ENCODE assay signal across 10 cellular contexts in genomic region chr11:34599406-34599901, GRCh38. TPM values are rescaled to one million over a fixed set of nuclear protein-coding genes. Genes with fewer than 3 reads are reported as not detected.
A peak's percentile ranks its signal among the peaks of the same experiment; 100 is the strongest.
DNase-seq lines count a peak whose midpoint lies in the region; FAIRE-seq lines count a peak whose summit lies in the region.
"Had no signal": no experiment of that assay in that cellular context is flagged by ENCODE, and none has a peak within 500 bp of the region (broad histone marks: within the 10 kb centered on the region; RNA-seq: fewer than 3 reads in every experiment).

No MANE protein-coding gene starts in this region.

- H4K20me1 ChIP-seq in GM23248 (ENCODE audit: insufficient read depth), result no peaks in the 10 kb centered on the region

- no peak overlapping the region; the same call in 1 of the 2 replicates for H3K4me3 ChIP-seq in GM23248
- no peak overlapping the region for H3K4me3 ChIP-seq in esophagus (ENCODE audit: low read depth in 1 of 2, low read length in 2 of 2)
- no peak overlapping the region for H3K4me3 ChIP-seq in skeletal muscle cell (ENCODE audit: low read depth, low read length)

- H3K27me3 Mint-ChIP-seq in activated naive CD4-positive, alpha-beta T cell treated with anti-CD3 and anti-CD28 coated beads, Interleukin-2, amount 10 ng/mL, durations not matched to agents 7 days and 5 days, result peaks cover 33% of the 10 kb centered on the region
- H3K27me3 Mint-ChIP-seq in activated CD4-positive, alpha-beta T cell treated with anti-CD3 and anti-CD28 coated beads, Interleukin-2, amount 10 ng/mL, durations not matched to agents 24 days and 14 days, result peaks cover 12% of the 10 kb centered on the region

- H3K4me2 ChIP-seq in GM23248 (ENCODE audit: unreplicated experiment), result peak overlapping the region; percentile 71

- WGBS in GM23248 (ENCODE audit: low coverage in 1 of 2, low lambda C conversion rate in 2 of 2, missing lambda C conversion rate in 2 of 2), 2 experiments, result 8 to 13% methylated on average over 8 of the region's 8 CpGs
- 32 to 34% methylated on average over 8 of the region's 8 CpGs for WGBS in esophagus, 2 donors

- in situ Hi-C loops in GM23248 (cut with MboI), result loop anchor here (25.0 kb wide), 1 partner anchor 813 kb away; the partner anchor contains the start of gene SLC1A2

- H3K36me3 ChIP-seq in GM23248 (ENCODE audit: low read depth), result no peaks in the 10 kb centered on the region
- no peaks in the 10 kb centered on the region for H3K36me3 ChIP-seq in esophagus (ENCODE audit: control insufficient read depth in 2 of 2, insufficient read depth in 2 of 2, low read length in 1 of 2)

- H3K27ac Mint-ChIP-seq in activated naive CD4-positive, alpha-beta T cell treated with anti-CD3 and anti-CD28 coated beads, Interleukin-2, amount 10 ng/mL, durations not matched to agents 7 days and 5 days, result no peak overlapping the region
- H3K27ac Mint-ChIP-seq in activated CD4-positive, alpha-beta T cell treated with anti-CD3 and anti-CD28 coated beads, Interleukin-2, amount 10 ng/mL, durations not matched to agents 24 days and 14 days, result no peak overlapping the region

- no peaks in the 10 kb centered on the region for H3K79me2 ChIP-seq in GM23248 (ENCODE audit: insufficient read depth)

- no peaks in the 10 kb centered on the region for H3K9me2 ChIP-seq in GM23248 (ENCODE audit: insufficient read depth)

- peak; percentile 91 for FAIRE-seq in RCC 7860 (lab: Jason Lieb, UNC)
- FAIRE-seq: islet of Langerhans had no signal

- no peaks in the 10 kb centered on the region for H3K27me3 ChIP-seq in GM23248 (replicated peaks; ENCODE audit: insufficient read depth)
- H3K27me3 ChIP-seq in esophagus (ENCODE audit: control insufficient read depth in 1 of 2, insufficient read depth in 2 of 2, low read length in 2 of 2), result no peaks in the 10 kb centered on the region

- H3K27ac ChIP-seq in GM23248 (peak overlapping the region; percentile 16; the same call in 1 of the 2 replicates), esophagus (ENCODE audit: low read depth in 2 of 2, low read length in 1 of 2) (peak overlapping the region; percentile 84 to 92)

- H3K36me3 Mint-ChIP-seq in activated naive CD4-positive, alpha-beta T cell treated with anti-CD3 and anti-CD28 coated beads, Interleukin-2, amount 10 ng/mL, durations not matched to agents 7 days and 5 days, result no peaks in the 10 kb centered on the region
- no peaks in the 10 kb centered on the region for H3K36me3 Mint-ChIP-seq in activated CD4-positive, alpha-beta T cell treated with anti-CD3 and anti-CD28 coated beads, Interleukin-2, amount 10 ng/mL, durations not matched to agents 24 days and 14 days (ENCODE audit: low read depth)

- intact Hi-C loops in activated CD4-positive, alpha-beta T cell treated with anti-CD3 and anti-CD28 coated beads, Interleukin-2, amount 10 ng/mL, durations not matched to agents 24 days and 14 days (cut with micrococcal nuclease), result no loop called here

- peaks cover 11% of the 10 kb centered on the region for H3F3A ChIP-seq in GM23248 (ENCODE audit: insufficient read depth)

- H3K9me3 ChIP-seq in GM23248 (ENCODE audit: low read depth), result no peaks in the 10 kb centered on the region
- H3K9me3 ChIP-seq in esophagus (ENCODE audit: control insufficient read depth in 2 of 2, insufficient read depth in 1 of 2, low read depth in 1 of 2, low read length in 1 of 2), result no peaks in the 10 kb centered on the region

- peaks cover 19% of the 10 kb centered on the region for H3K4me1 ChIP-seq in GM23248 (ENCODE audit: insufficient read depth)
- peaks cover 8 to 18% of the 10 kb centered on the region in 2 donors for H3K4me1 ChIP-seq in esophagus (ENCODE audit: control insufficient read depth in 2 of 2, insufficient read depth in 2 of 2, low read length in 1 of 2)

- DNase-seq in GM23248 (peak; percentile 81), RCC 7860 (ENCODE audit: low spot score) (peak; percentile 95), skeletal muscle cell (ENCODE audit: low read depth) (peak; percentile 36), DMS153 (lab: John Stamatoyannopoulos, UW) (no peak), NCI-H2107 (lab: John Stamatoyannopoulos, UW) (no peak)
- DNase-seq in activated naive CD4-positive, alpha-beta T cell treated with anti-CD3 and anti-CD28 coated beads, Interleukin-2, amount 10 ng/mL, durations not matched to agents 7 days and 5 days, result no peak
- DNase-seq in activated CD4-positive, alpha-beta T cell treated with anti-CD3 and anti-CD28 coated beads, Interleukin-2, amount 10 ng/mL, durations not matched to agents 24 days and 14 days, result no peak
- DNase-seq: activated naive CD4-positive, alpha-beta T cell treated with anti-CD3 and anti-CD28 coated beads, Interleukin-2, amount 50 U/mL, for 16 hours had no signal

- H3K4me3 Mint-ChIP-seq in activated naive CD4-positive, alpha-beta T cell treated with anti-CD3 and anti-CD28 coated beads, Interleukin-2, amount 10 ng/mL, durations not matched to agents 7 days and 5 days, result no peak overlapping the region
- no peak overlapping the region for H3K4me3 Mint-ChIP-seq in activated CD4-positive, alpha-beta T cell treated with anti-CD3 and anti-CD28 coated beads, Interleukin-2, amount 10 ng/mL, durations not matched to agents 24 days and 14 days

- H3K9ac ChIP-seq in GM23248, result no peak overlapping the region

- CTCF ChIA-PET in activated naive CD4-positive, alpha-beta T cell treated with anti-CD3 and anti-CD28 coated beads, Interleukin-2, amount 10 ng/mL, durations not matched to agents 7 days and 5 days (lab: Charles Lee), result no interaction called here

- H2AFZ ChIP-seq in GM23248, result no peak overlapping the region

- peaks cover 5% of the 10 kb centered on the region for H3K4me1 Mint-ChIP-seq in activated naive CD4-positive, alpha-beta T cell treated with anti-CD3 and anti-CD28 coated beads, Interleukin-2, amount 10 ng/mL, durations not matched to agents 7 days and 5 days
- H3K4me1 Mint-ChIP-seq in activated CD4-positive, alpha-beta T cell treated with anti-CD3 and anti-CD28 coated beads, Interleukin-2, amount 10 ng/mL, durations not matched to agents 24 days and 14 days, result no peaks in the 10 kb centered on the region

- no peaks in the 10 kb centered on the region for H3K9me3 Mint-ChIP-seq in activated naive CD4-positive, alpha-beta T cell treated with anti-CD3 and anti-CD28 coated beads, Interleukin-2, amount 10 ng/mL, durations not matched to agents 7 days and 5 days
- H3K9me3 Mint-ChIP-seq in activated CD4-positive, alpha-beta T cell treated with anti-CD3 and anti-CD28 coated beads, Interleukin-2, amount 10 ng/mL, durations not matched to agents 24 days and 14 days, result no peaks in the 10 kb centered on the region

RNA-seq across cellular contexts. Expression of gene EHF, which starts 21.4 kb away (rescaled TPM):
- not detected in 2 replicates for total RNA-seq in GM23248 (2014; rRNA removed; shearing (Covaris generic))
- polyA plus RNA-seq in GM23248 (2016; fragmentation: Nextera tagmentation; extraction: Ambion mirVana) (not detected in 2 replicates), esophagus (100 to 1,000 TPM; 115 to 121 TPM)
- total RNA-seq in activated CD4-positive, alpha-beta T cell treated with anti-CD3 and anti-CD28 coated beads, Interleukin-2, amount 10 ng/mL, durations not matched to agents 24 days and 14 days, result not detected in 2 replicates

Comparison
In these comparisons a context has a peak if more than half of its experiments do, and no peak if none do; other contexts are left out.
1. DNase-seq: peak in GM23248 (single experiment), RCC 7860 (single experiment) and skeletal muscle cell (single experiment); none in activated naive CD4-positive, alpha-beta T cell treated with anti-CD3 and anti-CD28 coated beads, Interleukin-2, amount 10 ng/mL, durations not matched to agents 7 days and 5 days (single experiment), DMS153 (single experiment), activated CD4-positive, alpha-beta T cell treated with anti-CD3 and anti-CD28 coated beads, Interleukin-2, amount 10 ng/mL, durations not matched to agents 24 days and 14 days (single experiment) and NCI-H2107 (single experiment).